ENCODE assay signal across 8 cellular contexts in genomic region chr4:169079942-169080827, GRCh38.
A peak's percentile ranks its signal among the peaks of the same experiment; 100 is the strongest.
DNase-seq lines count a peak whose midpoint lies in the region; ATAC-seq and TF ChIP-seq lines count a peak whose summit lies in the region.

No MANE protein-coding gene starts in this region.

- H3K9me3 ChIP-seq in OCI-LY1 (ENCODE audit: low read length) (no peaks in the 10 kb centered on the region), mucosa of stomach (ENCODE audit: control insufficient read depth, low read length) (no peaks in the 10 kb centered on the region), transverse colon (no peaks in the 10 kb centered on the region)

- no peaks in the 10 kb centered on the region for H3K79me2 ChIP-seq in OCI-LY1 (ENCODE audit: insufficient read depth, low read length)

- peak overlapping the region; percentile 63 for H3K4me2 ChIP-seq in OCI-LY1 (ENCODE audit: low read length)

- H3K36me3 ChIP-seq in OCI-LY1 (ENCODE audit: insufficient read depth, low read length) (no peaks in the 10 kb centered on the region), mucosa of stomach (ENCODE audit: control insufficient read depth, insufficient read depth, low read length) (no peaks in the 10 kb centered on the region), transverse colon (no peaks in the 10 kb centered on the region)

- TF ChIP-seq CTCF in OCI-LY1 (IDR thresholded peaks at IDR 0.05; ENCODE audit: low read length) (no peak), transverse colon (IDR thresholded peaks at IDR 0.05) (no peak)

- H2AFZ ChIP-seq in OCI-LY1 (ENCODE audit: low read length) = peak overlapping the region; percentile 86

- H3K9ac ChIP-seq in OCI-LY1 (ENCODE audit: low read length) (peak overlapping the region; percentile 36), mucosa of stomach (ENCODE audit: low read length) (peak overlapping the region; percentile 22)

- no peaks in the 10 kb centered on the region for H3K9me2 ChIP-seq in OCI-LY1 (ENCODE audit: low read depth, low read length)

- H3F3A ChIP-seq in OCI-LY1 (ENCODE audit: insufficient read depth, low read length) = no peaks in the 10 kb centered on the region

- TF ChIP-seq POLR2A in transverse colon (IDR thresholded peaks at IDR 0.05) = no peak

- ATAC-seq in Right ventricle myocardium inferior = peak; percentile 83
- ATAC-seq in HG02759 (IDR thresholded peaks at IDR 0.05; ENCODE audit: unreplicated experiment) = peak; percentile 91

- H3K27ac ChIP-seq in OCI-LY1 (ENCODE audit: low read depth, low read length, poor library complexity, severe bottlenecking) (peak overlapping the region; percentile 87), cingulate gyrus (ENCODE audit: low read depth, low read length) (peak overlapping the region; percentile 80), transverse colon (peak overlapping the region; percentile 16 to 66 (median 54))

- WGBS in transverse colon (ENCODE audit: low coverage in 1 of 2), 2 donors = 49 to 53% methylated on average over 4 to 19 of the region's 19 CpGs

- intact Hi-C loops in Right ventricle myocardium inferior (cut with DNase I) (no loop called here), cardiac septum (cut with DNase I) (no loop called here), transverse colon (cut with DNase I; ENCODE audit: low total_unique reads) (no loop called here)

- in situ Hi-C loops in transverse colon (cut with MboI; ENCODE audit: low pct_ligation_motif_present in 1 of 4, low pct_unique_long_range_greater_than_20kb in 1 of 4, low sequenced_read_pairs in 3 of 4) = no loop called here

- H3K4me1 ChIP-seq in OCI-LY1 (ENCODE audit: insufficient read depth, low read length, severe bottlenecking) (peaks cover 21% of the 10 kb centered on the region), mucosa of stomach (ENCODE audit: control insufficient read depth, insufficient read depth, low read length) (peaks cover 18% of the 10 kb centered on the region), transverse colon (peaks cover 0 to 22% (median 0%) of the 10 kb centered on the region in 4 donors)

- H4K20me1 ChIP-seq in OCI-LY1 (ENCODE audit: insufficient read depth, low read length) = no peaks in the 10 kb centered on the region

- peak; percentile 83 for DNase-seq in Right ventricle myocardium inferior (ENCODE audit: missing footprints)
- DNase-seq in cardiac septum (ENCODE audit: low spot score) = no peak
- no peak for DNase-seq in transverse colon
- no peak for DNase-seq in HuH-7.5 (ENCODE audit: low spot score)

- H3K27me3 ChIP-seq in OCI-LY1 (ENCODE audit: insufficient read depth, low read length) (no peaks in the 10 kb centered on the region), mucosa of stomach (ENCODE audit: control insufficient read depth, insufficient read depth, low read length) (no peaks in the 10 kb centered on the region), transverse colon (no peaks in the 10 kb centered on the region)

- H3K4me3 ChIP-seq in OCI-LY1 (ENCODE audit: low read depth, low read length, poor library complexity, severe bottlenecking) = peak overlapping the region; percentile 39
- peak overlapping the region; percentile 50 for H3K4me3 ChIP-seq in mucosa of stomach (ENCODE audit: low read length)
- H3K4me3 ChIP-seq in transverse colon = no peak overlapping the region

- TF ChIP-seq EP300 in transverse colon (IDR thresholded peaks at IDR 0.05; ENCODE audit: low read depth) = no peak

Comparison
In these comparisons a context has a peak if more than half of its experiments do, and no peak if none do; other contexts are left out.
1. H3K4me3 ChIP-seq: peak in OCI-LY1 (single experiment) and mucosa of stomach (single experiment); none in transverse colon (0 of 4).
2. Peak in every context shown above with its lines, with median percentiles within 50 percentile points of each other: H3K27ac ChIP-seq.